In genomic region chr7:50662059-50662689, GRCh38 we compare ENCODE assay signal across 12 cellular contexts.
DNase-seq lines count a peak whose midpoint lies in the region; ATAC-seq and TF ChIP-seq lines count a peak whose summit lies in the region.
"Had no signal": no experiment of that assay in that cellular context is flagged by ENCODE, and none has a peak within 500 bp of the region (broad histone marks: within the 10 kb centered on the region; RNA-seq: fewer than 3 reads in every experiment).

No MANE protein-coding gene starts in this region.

- H3K27ac ChIP-seq in brain microvascular endothelial cell: no peak overlapping the region
- peak overlapping the region in 1 of 2 donors; percentile 62 for H3K27ac ChIP-seq in left lung

- peak; percentile 24 for ATAC-seq in GM19438 (IDR thresholded peaks at IDR 0.05; ENCODE audit: low read depth, unreplicated experiment)
- no peak for ATAC-seq in left lung
- ATAC-seq: Panc1 had no signal

- peaks cover 34% of the 10 kb centered on the region for H3K36me3 ChIP-seq in brain microvascular endothelial cell (replicated peaks)
- H3K36me3 ChIP-seq in left lung: peaks cover 0 to 15% of the 10 kb centered on the region in 2 donors

- H3K9me3 ChIP-seq in left lung: no peaks in the 10 kb centered on the region

- peak; percentile 58 for DNase-seq in COR-L47 (lab: John Stamatoyannopoulos, UW)
- peak; percentile 50 for DNase-seq in RPMI7951 (ENCODE audit: low read depth)
- peak; percentile 5 for DNase-seq in kidney tubule cell (ENCODE audit: low spot score)
- no peak for DNase-seq in brain microvascular endothelial cell
- no peak for DNase-seq in putamen (ENCODE audit: low spot score)
- no peak for DNase-seq in left lung
- no peak for DNase-seq in nephron progenitor cell
- DNase-seq: activated CD4-positive, CD25-positive, alpha-beta regulatory T cell treated with anti-CD3 and anti-CD28 coated beads, Interleukin-2, amount 50 U/mL, for 72 hours; NCI-H1694 had no signal

- H3K9me3 Mint-ChIP-seq in nephron progenitor cell: no peaks in the 10 kb centered on the region
- H3K9me3 Mint-ChIP-seq: brain had no signal

- H3K27me3 ChIP-seq in brain microvascular endothelial cell (replicated peaks): no peaks in the 10 kb centered on the region
- no peaks in the 10 kb centered on the region for H3K27me3 ChIP-seq in left lung

- H3K4me3 ChIP-seq in brain microvascular endothelial cell (ENCODE audit: low read depth, low read length) (no peak overlapping the region), left lung (no peak overlapping the region)

- intact Hi-C loops in left lung (cut with DNase I): no loop called here

- H3K27me3 Mint-ChIP-seq in nephron progenitor cell (ENCODE audit: low read depth, poor library complexity): no peaks in the 10 kb centered on the region

- H3K4me1 ChIP-seq in left lung: peaks cover 11 to 82% of the 10 kb centered on the region in 2 donors

- H3K4me3 Mint-ChIP-seq in nephron progenitor cell: no peak overlapping the region
- H3K4me3 Mint-ChIP-seq: brain had no signal

- H3K36me3 Mint-ChIP-seq in nephron progenitor cell (ENCODE audit: low read depth): peaks cover 27% of the 10 kb centered on the region

- H3K27ac Mint-ChIP-seq in nephron progenitor cell: no peak overlapping the region

- peaks cover 8% of the 10 kb centered on the region for H3K4me1 Mint-ChIP-seq in nephron progenitor cell

- TF ChIP-seq CTCF in brain microvascular endothelial cell (IDR thresholded peaks at IDR 0.05; ENCODE audit: low read depth, low read length, missing control alignments) (no peak), left lung (IDR thresholded peaks at IDR 0.05) (no peak), nephron progenitor cell (IDR thresholded peaks at IDR 0.05) (no peak)

- in situ Hi-C loops in brain microvascular endothelial cell (cut with HindIII; ENCODE audit: low pct_ligation_motif_present, low sequenced_read_pairs): no loop called here

Comparison
In these comparisons a context has a peak if more than half of its experiments do, and no peak if none do; other contexts are left out.
1. DNase-seq: peak in COR-L47 (single experiment), RPMI7951 (single experiment) and kidney tubule cell (single experiment); none in brain microvascular endothelial cell (single experiment), putamen (single experiment), left lung (0 of 2) and nephron progenitor cell (single experiment).